In the genomic region with DNA sequence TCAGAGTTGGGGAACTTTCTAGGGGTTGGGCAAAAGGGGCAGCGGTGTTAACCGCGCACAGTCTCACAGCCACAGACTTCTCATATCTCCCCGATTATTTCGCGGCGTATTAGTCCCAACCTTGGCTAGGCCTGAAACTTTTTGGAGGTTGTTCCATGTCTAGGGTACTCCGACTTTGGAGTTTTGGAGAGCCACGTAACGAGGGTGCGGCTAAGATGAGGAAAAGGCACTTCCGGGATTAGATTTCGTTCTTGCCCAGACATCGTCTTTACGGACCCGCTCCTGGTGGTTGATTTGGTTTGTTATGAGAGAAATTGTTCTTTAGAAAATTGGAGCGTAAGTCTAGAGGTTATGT, we compare ENCODE assay signal across 7 cellular contexts. TPM values are rescaled to one million over a fixed set of nuclear protein-coding genes. Genes with fewer than 3 reads are reported as not detected.
DNase-seq lines count a peak whose midpoint lies in the region; ATAC-seq lines count a peak whose summit lies in the region.

No MANE protein-coding gene starts in this region.

- H3K27me3 ChIP-seq in stomach smooth muscle (ENCODE audit: control insufficient read depth in 1 of 2, insufficient read depth in 2 of 2, low read length in 2 of 2) = no peaks in the 10 kb centered on the region

- H3K9ac ChIP-seq in stomach smooth muscle (ENCODE audit: low read length in 2 of 2) = peak overlapping the region; percentile 94 to 95

- H3K27ac ChIP-seq in stomach smooth muscle (ENCODE audit: low read length) = peak overlapping the region; percentile 97

- H3K9me3 ChIP-seq in stomach smooth muscle (ENCODE audit: control insufficient read depth in 2 of 2, low read length in 2 of 2) = no peaks in the 10 kb centered on the region

- ATAC-seq in GM18873 (IDR thresholded peaks at IDR 0.05; ENCODE audit: low FRiP score, unreplicated experiment) (no peak), GM21447 (IDR thresholded peaks at IDR 0.05; ENCODE audit: unreplicated experiment) (no peak)

- H3K4me3 ChIP-seq in stomach smooth muscle (ENCODE audit: low read length in 2 of 2) = peak overlapping the region; percentile 98 to 99

- H3K4me1 ChIP-seq in stomach smooth muscle (ENCODE audit: control insufficient read depth, insufficient read depth, low read length) = peaks cover 35% of the 10 kb centered on the region

- H3K36me3 ChIP-seq in stomach smooth muscle (ENCODE audit: control insufficient read depth in 2 of 2, insufficient read depth in 2 of 2, low read length in 2 of 2) = no peaks in the 10 kb centered on the region

- DNase-seq in GM03348 (ENCODE audit: low spot score) (peak; percentile 50), M059J (ENCODE audit: low read depth) (peak; percentile 45), amniotic epithelial cell (ENCODE audit: low read depth) (peak; percentile 18), iris pigment epithelial cell (ENCODE audit: low read depth) (peak; percentile 51)

RNA-seq across cellular contexts. Expression of gene CCNK, which starts 0.5 kb away (rescaled TPM):
- total RNA-seq in M059J (2014; rRNA removed; shearing (Covaris generic)) = 11.8 and 12.2 TPM in 2 replicates

RNA-seq across cellular contexts. Expression of gene SETD3, which starts 1.1 kb away (rescaled TPM):
- 33.1 and 41.5 TPM in 2 replicates for total RNA-seq in M059J (2014; rRNA removed; shearing (Covaris generic))
